ENCODE assay signal across 36 cellular contexts in genomic region chr7:137231167-137231566, GRCh38.
"Had no signal": no experiment of that assay in that cellular context is flagged by ENCODE, and none has a peak within 500 bp of the region (broad histone marks: within the 10 kb centered on the region; RNA-seq: fewer than 3 reads in every experiment).

No MANE protein-coding gene starts in this region.

- H3K27me3 ChIP-seq: adrenal gland, body of pancreas, brain microvascular endothelial cell, breast epithelium had no signal

- H3K27me3 Mint-ChIP-seq: activated CD4-positive, alpha-beta memory T cell treated with anti-CD3 and anti-CD28 coated beads, Interleukin-2, amount 10 ng/mL, durations not matched to agents 7 days and 5 days; activated CD4-positive, alpha-beta T cell treated with anti-CD3 and anti-CD28 coated beads for 36 hours; activated CD4-positive, alpha-beta T cell treated with anti-CD3 and anti-CD28 coated beads, Interleukin-2, amount 10 ng/mL, durations not matched to agents 7 days and 5 days; activated CD8-positive, alpha-beta memory T cell treated with anti-CD3 and anti-CD28 coated beads, Interleukin-2, amount 10 ng/mL, durations not matched to agents 7 days and 5 days; activated naive CD8-positive, alpha-beta T cell treated with anti-CD3 and anti-CD28 coated beads for 36 hours; activated T-cell treated with anti-CD3 and anti-CD28 coated beads, Interleukin-2, amount 50 U/mL, for 24 hours had no signal

- H3K9me3 ChIP-seq: adrenal gland, body of pancreas, breast epithelium had no signal

- H3K4me1 ChIP-seq: adrenal gland, body of pancreas, breast epithelium had no signal

- H3K27ac Mint-ChIP-seq: activated CD4-positive, alpha-beta memory T cell treated with anti-CD3 and anti-CD28 coated beads, Interleukin-2, amount 10 ng/mL, durations not matched to agents 7 days and 5 days; activated CD4-positive, alpha-beta T cell treated with anti-CD3 and anti-CD28 coated beads for 36 hours; activated CD4-positive, alpha-beta T cell treated with anti-CD3 and anti-CD28 coated beads, Interleukin-2, amount 10 ng/mL, durations not matched to agents 7 days and 5 days; activated CD8-positive, alpha-beta memory T cell treated with anti-CD3 and anti-CD28 coated beads, Interleukin-2, amount 10 ng/mL, durations not matched to agents 7 days and 5 days; activated CD8-positive, alpha-beta T cell treated with anti-CD3 and anti-CD28 coated beads, Interleukin-2, amount 10 ng/mL, durations not matched to agents 7 days and 5 days; activated naive CD4-positive, alpha-beta T cell treated with anti-CD3 and anti-CD28 coated beads for 36 hours; activated naive CD4-positive, alpha-beta T cell treated with anti-CD3 and anti-CD28 coated beads, Interleukin-2, amount 50 U/mL, for 72 hours; activated naive CD8-positive, alpha-beta T cell treated with anti-CD3 and anti-CD28 coated beads for 36 hours; activated T-cell treated with anti-CD3 and anti-CD28 coated beads, Interleukin-2, amount 50 U/mL, for 24 hours; T-helper 1 cell treated with Interleukin-12 subunit alpha and Interleukin-12 subunit beta and Interleukin-4 antibody, amounts not matched to agents 30 μg/mL and 1 μg/mL, for 36 hours; T-helper 2 cell treated with Interferon-gamma antibody and Interleukin-4, amounts not matched to agents 5 μg/mL and 100 μg/mL, for 36 hours; WTC11 had no signal

- H3K36me3 Mint-ChIP-seq: activated CD8-positive, alpha-beta memory T cell treated with anti-CD3 and anti-CD28 coated beads, Interleukin-2, amount 10 ng/mL, durations not matched to agents 7 days and 5 days; activated naive CD4-positive, alpha-beta T cell treated with anti-CD3 and anti-CD28 coated beads, Interleukin-2, amount 50 U/mL, for 72 hours; activated naive CD8-positive, alpha-beta T cell treated with anti-CD3 and anti-CD28 coated beads for 36 hours; WTC11 had no signal

- H3K36me3 ChIP-seq: adrenal gland, brain microvascular endothelial cell, breast epithelium, WERI-Rb-1 had no signal

- H3K4me3 Mint-ChIP-seq: activated CD4-positive, alpha-beta memory T cell treated with anti-CD3 and anti-CD28 coated beads, Interleukin-2, amount 10 ng/mL, durations not matched to agents 7 days and 5 days; activated CD4-positive, alpha-beta T cell treated with anti-CD3 and anti-CD28 coated beads for 36 hours; activated CD4-positive, alpha-beta T cell treated with anti-CD3 and anti-CD28 coated beads, Interleukin-2, amount 10 ng/mL, durations not matched to agents 7 days and 5 days; activated CD8-positive, alpha-beta memory T cell treated with anti-CD3 and anti-CD28 coated beads, Interleukin-2, amount 10 ng/mL, durations not matched to agents 7 days and 5 days; activated CD8-positive, alpha-beta T cell treated with anti-CD3 and anti-CD28 coated beads, Interleukin-2, amount 10 ng/mL, durations not matched to agents 7 days and 5 days; activated naive CD4-positive, alpha-beta T cell treated with anti-CD3 and anti-CD28 coated beads for 36 hours; activated naive CD8-positive, alpha-beta T cell treated with anti-CD3 and anti-CD28 coated beads for 36 hours; activated T-cell treated with anti-CD3 and anti-CD28 coated beads, Interleukin-2, amount 50 U/mL, for 24 hours; T-helper 1 cell treated with Interleukin-12 subunit alpha and Interleukin-12 subunit beta and Interleukin-4 antibody, amounts not matched to agents 30 μg/mL and 1 μg/mL, for 36 hours; T-helper 2 cell treated with Interferon-gamma antibody and Interleukin-4, amounts not matched to agents 5 μg/mL and 100 μg/mL, for 36 hours; WTC11 had no signal

- DNase-seq: activated CD4-positive, alpha-beta memory T cell treated with anti-CD3 and anti-CD28 coated beads, Interleukin-2, amount 10 ng/mL, durations not matched to agents 7 days and 5 days; activated CD4-positive, alpha-beta T cell treated with anti-CD3 and anti-CD28 coated beads for 1 hour; activated CD4-positive, alpha-beta T cell treated with anti-CD3 and anti-CD28 coated beads for 36 hours; activated CD4-positive, alpha-beta T cell treated with anti-CD3 and anti-CD28 coated beads for 48 hours; activated CD4-positive, alpha-beta T cell treated with anti-CD3 and anti-CD28 coated beads, Interleukin-2, amount 10 ng/mL, durations not matched to agents 7 days and 5 days; activated CD4-positive, alpha-beta T cell treated with anti-CD3 and anti-CD28 coated beads, Interleukin-2, amount 50 U/mL, for 48 hours; activated CD4-positive, CD25-positive, alpha-beta regulatory T cell; activated CD8-positive, alpha-beta memory T cell treated with anti-CD3 and anti-CD28 coated beads for 24 hours; activated CD8-positive, alpha-beta memory T cell treated with anti-CD3 and anti-CD28 coated beads, Interleukin-2, amount 10 ng/mL, durations not matched to agents 7 days and 5 days; activated CD8-positive, alpha-beta memory T cell treated with anti-CD3 and anti-CD28 coated beads, Interleukin-2, amount 50 U/mL, for 48 hours; activated CD8-positive, alpha-beta T cell treated with anti-CD3 and anti-CD28 coated beads, Interleukin-2, amount 10 ng/mL, durations not matched to agents 7 days and 5 days; activated effector memory CD4-positive, alpha-beta T cell treated with anti-CD3 and anti-CD28 coated beads, Interleukin-2, amount 50 U/mL, for 16 hours; activated gamma-delta T cell treated with Interleukin-2 at 50 U/mL for 16 hours; activated naive CD4-positive, alpha-beta T cell; activated naive CD4-positive, alpha-beta T cell treated with anti-CD3 and anti-CD28 coated beads for 36 hours; activated naive CD4-positive, alpha-beta T cell treated with anti-CD3 and anti-CD28 coated beads, Interleukin-2, amount 50 U/mL, for 16 hours; activated naive CD8-positive, alpha-beta T cell treated with anti-CD3 and anti-CD28 coated beads for 36 hours; activated T-cell treated with anti-CD3 and anti-CD28 coated beads, Interleukin-2, amount 50 U/mL, for 24 hours; activated T-cell treated with anti-CD3 and anti-CD28 coated beads, Interleukin-2, amount 50 U/mL, for 48 hours; adrenal gland; amniotic stem cell; aorta; body of pancreas; brain microvascular endothelial cell; central memory CD4-positive, alpha-beta T cell; T-helper 1 cell; T-helper 2 cell; T-helper 9 cell; WERI-Rb-1 had no signal

- H3K27ac ChIP-seq: adrenal gland, body of pancreas, brain microvascular endothelial cell, breast epithelium, WERI-Rb-1 had no signal

- FAIRE-seq: astrocyte had no signal

- ATAC-seq: activated CD4-positive, alpha-beta T cell treated with anti-CD3 and anti-CD28 coated beads for 36 hours; activated CD4-positive, CD25-positive, alpha-beta regulatory T cell treated with anti-CD3 and anti-CD28 coated beads, Interleukin-2, amount 50 U/mL, for 24 hours; activated CD8-positive, alpha-beta memory T cell treated with anti-CD3 and anti-CD28 coated beads, Interleukin-2, amount 10 ng/mL, durations not matched to agents 7 days and 5 days; activated CD8-positive, alpha-beta T cell treated with anti-CD3 and anti-CD28 coated beads, Interleukin-2, amount 10 ng/mL, durations not matched to agents 7 days and 5 days; activated naive CD4-positive, alpha-beta T cell treated with anti-CD3 and anti-CD28 coated beads, Interleukin-2, amount 50 U/mL, for 72 hours; body of pancreas; WTC11 had no signal

- H3K4me1 Mint-ChIP-seq: activated CD4-positive, alpha-beta memory T cell treated with anti-CD3 and anti-CD28 coated beads, Interleukin-2, amount 10 ng/mL, durations not matched to agents 7 days and 5 days; activated CD4-positive, alpha-beta T cell treated with anti-CD3 and anti-CD28 coated beads for 36 hours; activated CD4-positive, alpha-beta T cell treated with anti-CD3 and anti-CD28 coated beads, Interleukin-2, amount 10 ng/mL, durations not matched to agents 7 days and 5 days; activated CD8-positive, alpha-beta memory T cell treated with anti-CD3 and anti-CD28 coated beads, Interleukin-2, amount 10 ng/mL, durations not matched to agents 7 days and 5 days; activated naive CD8-positive, alpha-beta T cell treated with anti-CD3 and anti-CD28 coated beads for 36 hours had no signal

- H3K9me3 Mint-ChIP-seq: T-helper 1 cell treated with Interleukin-12 subunit alpha and Interleukin-12 subunit beta and Interleukin-4 antibody, amounts not matched to agents 30 μg/mL and 1 μg/mL, for 36 hours had no signal

- H3K4me3 ChIP-seq: adrenal gland, body of pancreas, breast epithelium had no signal
